ENCODE assay signal across 8 cellular contexts in the genomic region with DNA sequence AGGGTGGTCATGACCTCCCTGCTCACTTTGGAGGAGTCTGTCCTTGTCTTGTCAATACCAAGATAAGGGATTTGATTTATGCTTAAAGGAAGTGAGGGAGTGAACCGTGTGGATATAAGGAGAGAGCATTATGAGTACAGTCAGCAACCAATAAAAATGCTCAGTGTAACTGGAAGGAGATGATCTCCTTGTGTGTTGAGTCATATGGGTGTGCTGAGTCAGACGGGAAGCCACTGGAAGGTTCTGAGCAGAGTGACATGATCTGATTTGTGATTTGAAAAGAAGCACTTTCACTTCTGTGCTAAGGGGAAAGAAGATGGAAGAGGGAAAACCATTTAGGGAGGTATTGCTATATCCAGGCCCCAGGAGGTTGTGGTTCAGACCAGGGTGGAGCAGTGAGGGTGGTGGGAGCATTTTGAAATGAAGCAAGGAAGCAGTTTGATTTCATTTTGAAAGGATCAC. TPM values are rescaled to one million over a fixed set of nuclear protein-coding genes. Genes with fewer than 3 reads are reported as not detected.
DNase-seq lines count a peak whose midpoint lies in the region; ATAC-seq and TF ChIP-seq lines count a peak whose summit lies in the region.

No MANE protein-coding gene starts in this region.

- H3K4me1 Mint-ChIP-seq in endodermal cell = peaks cover 18% of the 10 kb centered on the region

- H3K4me3 ChIP-seq in astrocyte of the cerebellum (ENCODE audit: low read depth, low read length) (no peak overlapping the region), thoracic aorta (peak overlapping the region; percentile 40), endodermal cell (ENCODE audit: low read length) (no peak overlapping the region)

- TF ChIP-seq CTCF in 22Rv1 (IDR thresholded peaks at IDR 0.05) (no peak), astrocyte of the cerebellum (IDR thresholded peaks at IDR 0.05; ENCODE audit: low read depth, low read length, missing control alignments) (no peak), thoracic aorta (IDR thresholded peaks at IDR 0.05) (no peak), endodermal cell (conservative IDR thresholded peaks at IDR 0.05) (no peak)

- no peak overlapping the region for H3K4me3 Mint-ChIP-seq in endodermal cell

- H3K27ac Mint-ChIP-seq in endodermal cell = no peak overlapping the region

- WGBS in endodermal cell (ENCODE audit: insufficient coverage in 1 of 2, insufficient read length in 1 of 2), 2 experiments = 79 to 80% methylated on average over 2 of the region's 2 CpGs

- H3K27ac ChIP-seq in 22Rv1 (0 out of 2 replicates have a peak overlapping the region, but pooled peaks have one; percentile 13), thoracic aorta (peak overlapping the region in 1 of 2 donors; percentile 50), endodermal cell (ENCODE audit: low read depth, low read length) (no peak overlapping the region)

- ATAC-seq in GM18868 (IDR thresholded peaks at IDR 0.05; ENCODE audit: unreplicated experiment) (peak; percentile 29), thoracic aorta (ENCODE audit: insufficient number of reproducible peaks, low FRiP score, low read depth) (no peak)

- in situ Hi-C loops in astrocyte of the cerebellum (cut with HindIII; ENCODE audit: low sequenced_read_pairs) = no loop called here

- no peaks in the 10 kb centered on the region for H3K27me3 ChIP-seq in thoracic aorta (replicated peaks; ENCODE audit: insufficient read depth)
- H3K27me3 ChIP-seq in endodermal cell (ENCODE audit: control insufficient read depth, insufficient read depth, low read length, poor library complexity, severe bottlenecking) = no peaks in the 10 kb centered on the region

- H3K36me3 ChIP-seq in thoracic aorta (no peaks in the 10 kb centered on the region), endodermal cell (ENCODE audit: control insufficient read depth, insufficient read depth, low read length) (no peaks in the 10 kb centered on the region)

- DNase-seq in astrocyte of the cerebellum (ENCODE audit: low read depth) (peak; percentile 62), lung microvascular endothelial cell (ENCODE audit: low read depth in 2 of 2) (peak; percentile 65 to 97), thoracic aorta (ENCODE audit: low spot score) (peak; percentile 32), COR-L47 (lab: John Stamatoyannopoulos, UW) (no peak), endodermal cell (no peak)

- no peaks in the 10 kb centered on the region for H3K9me3 Mint-ChIP-seq in endodermal cell

- H3K4me1 ChIP-seq in thoracic aorta (ENCODE audit: control insufficient read depth in 1 of 2, low read depth in 2 of 2) = peaks cover 11 to 30% of the 10 kb centered on the region in 2 donors
- peaks cover 7% of the 10 kb centered on the region for H3K4me1 ChIP-seq in endodermal cell (ENCODE audit: control insufficient read depth, insufficient read depth, low read length)

- no peaks in the 10 kb centered on the region for H3K27me3 Mint-ChIP-seq in endodermal cell (ENCODE audit: insufficient read depth)

- peaks cover 1% of the 10 kb centered on the region for H3K36me3 Mint-ChIP-seq in endodermal cell (ENCODE audit: low read depth)

- H3K9me3 ChIP-seq in thoracic aorta (no peaks in the 10 kb centered on the region), endodermal cell (ENCODE audit: control insufficient read depth, low read length) (no peaks in the 10 kb centered on the region)

- H3K9ac ChIP-seq in endodermal cell (ENCODE audit: extremely low read depth, low read length, poor library complexity, severe bottlenecking) = no peak overlapping the region

TF ChIP-seq in PFSK-1, 5 proteins besides CTCF, POLR2A, EP300 and RAD21:
- TF ChIP-seq FOXP2 (optimal IDR thresholded peaks at IDR 0.05; ENCODE audit: borderline replicate concordance, extremely low read depth, extremely low read length, insufficient read depth) (no peak), POLR2AphosphoS5 (IDR thresholded peaks at IDR 0.05; ENCODE audit: low read depth, low read length) (peak; percentile 37; the same call in 1 of the 2 replicates), TAF1 (IDR thresholded peaks at IDR 0.05; ENCODE audit: borderline replicate concordance, insufficient read depth, low read length) (peak; percentile 23; the same call in 1 of the 2 replicates), SIN3A (IDR thresholded peaks at IDR 0.05; ENCODE audit: borderline replicate concordance, insufficient read depth, low read length) (peak; percentile 53; the same call in 1 of the 2 replicates)

RNA-seq across cellular contexts. Expression of gene BCL10, which starts 2.5 kb away (rescaled TPM):
- polyA plus RNA-seq in PFSK-1 (2012; ENCODE audit: insufficient read length, low read depth) = 7.6 TPM
- 53.0 and 92.5 TPM in 2 replicates for total RNA-seq in lung microvascular endothelial cell
- 10 to 100 TPM; 13.8 to 34.2 TPM for total RNA-seq in thoracic aorta
- 10 to 100 TPM; 21.3 to 22.6 TPM for total RNA-seq in endodermal cell
- 14.9 TPM for polyA plus RNA-seq in endodermal cell (2013, experiment 1 of 2)
- polyA plus RNA-seq in endodermal cell (2013, experiment 2 of 2) = 17.3 TPM

RNA-seq across cellular contexts. Expression of gene C1orf52, which starts 19.4 kb away (rescaled TPM):
- polyA plus RNA-seq in PFSK-1 (2012; ENCODE audit: insufficient read length, low read depth) = 28.7 TPM
- total RNA-seq in lung microvascular endothelial cell (9.4 and 17.5 TPM in 2 replicates), thoracic aorta (10 to 100 TPM; 20.7 to 28.7 TPM), endodermal cell (10 to 100 TPM; 41.0 to 42.9 TPM)
- polyA plus RNA-seq in endodermal cell (2013, experiment 1 of 2) = 41.1 TPM
- 41.1 TPM for polyA plus RNA-seq in endodermal cell (2013, experiment 2 of 2)

Comparison
In these comparisons a context has a peak if more than half of its experiments do, and no peak if none do; other contexts are left out.
1. DNase-seq: peak in astrocyte of the cerebellum (single experiment), lung microvascular endothelial cell (2 of 2) and thoracic aorta (single experiment); none in COR-L47 (single experiment) and endodermal cell (single experiment).